Comparison of ENCODE assay signal across 8 cellular contexts in genomic region chr6:43013843-43014433, GRCh38. TPM values are rescaled to one million over a fixed set of nuclear protein-coding genes. Genes with fewer than 3 reads are reported as not detected.
DNase-seq lines count a peak whose midpoint lies in the region; ATAC-seq and TF ChIP-seq lines count a peak whose summit lies in the region.

Gene KLHDC3, plus strand, starts transcription at chr6:43014249. Its CDS starts 2,944 bp downstream, at chr6:43017193.
Gene MEA1, minus strand, starts transcription at chr6:43013946. Its CDS starts 133 bp downstream, at chr6:43013813.

- peak; percentile 91 for ATAC-seq in RWPE2 (ENCODE audit: low read depth)
- peak; percentile 98 for ATAC-seq in naive thymus-derived CD4-positive, alpha-beta T cell
- ATAC-seq in stimulated activated naive B cell treated with anti-CD40 and anti-IgM and Interleukin-4, amounts not matched to agents 10 μg/mL and 1 μg/mL and 100 μg/mL, for 72 hours (replicated peaks): peak; percentile 92 to 96

- H3K27ac Mint-ChIP-seq in activated T-helper 2 cell treated with anti-CD3 and anti-CD28 coated beads, Interferon-gamma antibody, Interleukin-2, Interleukin-4, amounts not matched to agents 10 μg/mL and 5 μg/mL and 100 μg/mL, durations not matched to agents 14 hours and 24 hours and 36 hours: peak within 1 kb of the TSS; percentile 74
- peak within 1 kb of the TSS; percentile 82 to 97 (median 92) for H3K27ac Mint-ChIP-seq in naive thymus-derived CD4-positive, alpha-beta T cell
- peak within 1 kb of the TSS; percentile 98 for H3K27ac Mint-ChIP-seq in stimulated activated naive B cell treated with anti-CD40 and anti-IgM and Interleukin-4, amounts not matched to agents 10 μg/mL and 1 μg/mL and 100 μg/mL, for 72 hours

- H3K4me3 ChIP-seq in RWPE2 (ENCODE audit: severe bottlenecking) (peak within 1 kb of the TSS; percentile 44), fibroblast of lung (replicated peaks in 1 of 4; ENCODE audit: control extremely low read depth in 1 of 4, insufficient read depth in 1 of 4, low read depth in 3 of 4, low read length in 4 of 4) (peak within 1 kb of the TSS; percentile 76 to 99 (median 90))
- peak within 1 kb of the TSS; percentile 73 for H3K4me3 ChIP-seq in naive thymus-derived CD4-positive, alpha-beta T cell (ENCODE audit: low read length)

- POLR2A ChIA-PET in naive thymus-derived CD4-positive, alpha-beta T cell (lab: Charles Lee): interaction anchor here (0.6 to 4.6 kb wide), 19 partner anchors 9 to 964 kb away, joined by 3 to 70 read pairs (median 5); partner anchors contain the start of genes CNPY3, CUL7, DNPH1 and KLC4

- H3K4me2 ChIP-seq in fibroblast of lung (ENCODE audit: extremely low read depth, insufficient read depth, low read length): peak within 1 kb of the TSS; percentile 98

- intact Hi-C loops in activated T-helper 2 cell treated with anti-CD3 and anti-CD28 coated beads, Interferon-gamma antibody, Interleukin-2, Interleukin-4, amounts not matched to agents 10 μg/mL and 5 μg/mL and 100 μg/mL, durations not matched to agents 14 hours and 24 hours and 36 hours (cut with micrococcal nuclease): loop anchor here (1.0 to 2.0 kb wide), 6 partner anchors 35 to 268 kb away; partner anchors contain the start of genes CNPY3, KLC4, MRPL2 and PEX6
- intact Hi-C loops in naive thymus-derived CD4-positive, alpha-beta T cell (cut with micrococcal nuclease): loop anchor here (1.0 to 5.0 kb wide), 22 partner anchors 8 to 1942 kb away; partner anchors contain the start of genes CNPY3 (in 2 of the 2), CUL7 (in 2 of the 2), KLC4 (in 2 of the 2) and MRPL2 (in 2 of the 2)

- peaks cover 5% of the 10 kb centered on the region for H3K4me1 ChIP-seq in RWPE2 (ENCODE audit: insufficient read depth, poor library complexity, severe bottlenecking)
- H3K4me1 ChIP-seq in fibroblast of lung (ENCODE audit: control insufficient read depth, extremely low read depth, insufficient read depth, low read length): peaks cover 20% of the 10 kb centered on the region
- H3K4me1 ChIP-seq in naive thymus-derived CD4-positive, alpha-beta T cell (ENCODE audit: control insufficient read depth in 2 of 2, insufficient read depth in 2 of 2, low read length in 2 of 2): peaks cover 20 to 31% of the 10 kb centered on the region in 2 donors

- TF ChIP-seq CTCF in RWPE2 (IDR thresholded peaks at IDR 0.05; ENCODE audit: poor library complexity, severe bottlenecking): no peak
- no peak for TF ChIP-seq CTCF in fibroblast of lung (conservative IDR thresholded peaks at IDR 0.05 in 1 of 2, IDR thresholded peaks at IDR 0.05 in 1 of 2; ENCODE audit: low read depth in 1 of 2, low read length in 2 of 2)

- peaks cover 35% of the 10 kb centered on the region for H3K4me1 Mint-ChIP-seq in activated T-helper 2 cell treated with anti-CD3 and anti-CD28 coated beads, Interferon-gamma antibody, Interleukin-2, Interleukin-4, amounts not matched to agents 10 μg/mL and 5 μg/mL and 100 μg/mL, durations not matched to agents 14 hours and 24 hours and 36 hours (ENCODE audit: low read depth)
- H3K4me1 Mint-ChIP-seq in naive thymus-derived CD4-positive, alpha-beta T cell: peaks cover 45 to 78% (median 58%) of the 10 kb centered on the region in 7 donors
- H3K4me1 Mint-ChIP-seq in stimulated activated naive B cell treated with anti-CD40 and anti-IgM and Interleukin-4, amounts not matched to agents 10 μg/mL and 1 μg/mL and 100 μg/mL, for 72 hours: peaks cover 39 to 72% of the 10 kb centered on the region in 2 donors

- peaks cover 47% of the 10 kb centered on the region for H3K79me2 ChIP-seq in fibroblast of lung (ENCODE audit: control insufficient read depth, insufficient read depth, low read length)

- no peaks in the 10 kb centered on the region for H3K9me3 Mint-ChIP-seq in activated T-helper 2 cell treated with anti-CD3 and anti-CD28 coated beads, Interferon-gamma antibody, Interleukin-2, Interleukin-4, amounts not matched to agents 10 μg/mL and 5 μg/mL and 100 μg/mL, durations not matched to agents 14 hours and 24 hours and 36 hours
- peaks cover 0 to 1% (median 0%) of the 10 kb centered on the region in 11 donors for H3K9me3 Mint-ChIP-seq in naive thymus-derived CD4-positive, alpha-beta T cell
- no peaks in the 10 kb centered on the region for H3K9me3 Mint-ChIP-seq in stimulated activated naive B cell treated with anti-CD40 and anti-IgM and Interleukin-4, amounts not matched to agents 10 μg/mL and 1 μg/mL and 100 μg/mL, for 72 hours

- H3K27me3 ChIP-seq in RWPE2 (ENCODE audit: insufficient read depth, poor library complexity, severe bottlenecking) (no peaks in the 10 kb centered on the region), fibroblast of lung (ENCODE audit: control insufficient read depth, insufficient read depth, low read length) (no peaks in the 10 kb centered on the region)
- H3K27me3 ChIP-seq in naive thymus-derived CD4-positive, alpha-beta T cell (ENCODE audit: control insufficient read depth in 2 of 2, insufficient read depth in 2 of 2, low read length in 2 of 2): no peaks in the 10 kb centered on the region

- H3K36me3 Mint-ChIP-seq in activated T-helper 2 cell treated with anti-CD3 and anti-CD28 coated beads, Interferon-gamma antibody, Interleukin-2, Interleukin-4, amounts not matched to agents 10 μg/mL and 5 μg/mL and 100 μg/mL, durations not matched to agents 14 hours and 24 hours and 36 hours (ENCODE audit: low read depth): peaks cover 67% of the 10 kb centered on the region
- peaks cover 0 to 28% (median 5%) of the 10 kb centered on the region in 5 donors for H3K36me3 Mint-ChIP-seq in naive thymus-derived CD4-positive, alpha-beta T cell
- H3K36me3 Mint-ChIP-seq in stimulated activated naive B cell treated with anti-CD40 and anti-IgM and Interleukin-4, amounts not matched to agents 10 μg/mL and 1 μg/mL and 100 μg/mL, for 72 hours: peaks cover 24 to 59% of the 10 kb centered on the region in 2 donors

- H3K4me3 Mint-ChIP-seq in activated T-helper 2 cell treated with anti-CD3 and anti-CD28 coated beads, Interferon-gamma antibody, Interleukin-2, Interleukin-4, amounts not matched to agents 10 μg/mL and 5 μg/mL and 100 μg/mL, durations not matched to agents 14 hours and 24 hours and 36 hours (ENCODE audit: low read depth): peak within 1 kb of the TSS; percentile 96
- peak within 1 kb of the TSS; percentile 85 to 99 (median 92) for H3K4me3 Mint-ChIP-seq in naive thymus-derived CD4-positive, alpha-beta T cell
- peak within 1 kb of the TSS; percentile 96 to 99 for H3K4me3 Mint-ChIP-seq in stimulated activated naive B cell treated with anti-CD40 and anti-IgM and Interleukin-4, amounts not matched to agents 10 μg/mL and 1 μg/mL and 100 μg/mL, for 72 hours

- CTCF ChIA-PET in naive thymus-derived CD4-positive, alpha-beta T cell (lab: Charles Lee): interaction anchor here (0.9 to 1.5 kb wide), 3 partner anchors 9 to 40 kb away, joined by 3 to 7 read pairs (median 5); no protein-coding TSS in a partner anchor

- no peaks in the 10 kb centered on the region for H3K27me3 Mint-ChIP-seq in activated T-helper 2 cell treated with anti-CD3 and anti-CD28 coated beads, Interferon-gamma antibody, Interleukin-2, Interleukin-4, amounts not matched to agents 10 μg/mL and 5 μg/mL and 100 μg/mL, durations not matched to agents 14 hours and 24 hours and 36 hours (ENCODE audit: low read depth)
- peaks cover 0 to 3% (median 0%) of the 10 kb centered on the region in 5 donors for H3K27me3 Mint-ChIP-seq in naive thymus-derived CD4-positive, alpha-beta T cell
- no peaks in the 10 kb centered on the region for H3K27me3 Mint-ChIP-seq in stimulated activated naive B cell treated with anti-CD40 and anti-IgM and Interleukin-4, amounts not matched to agents 10 μg/mL and 1 μg/mL and 100 μg/mL, for 72 hours

- peak within 1 kb of the TSS; percentile 57 for H2AFZ ChIP-seq in fibroblast of lung (ENCODE audit: low read length)

- H3K9me3 ChIP-seq in RWPE2 (ENCODE audit: severe bottlenecking): no peaks in the 10 kb centered on the region
- no peaks in the 10 kb centered on the region for H3K9me3 ChIP-seq in fibroblast of lung (ENCODE audit: control insufficient read depth, insufficient read depth, low read depth, low read length)
- no peaks in the 10 kb centered on the region for H3K9me3 ChIP-seq in naive thymus-derived CD4-positive, alpha-beta T cell (ENCODE audit: control insufficient read depth in 2 of 3, low read length in 3 of 3)

- H3K9ac ChIP-seq in fibroblast of lung (ENCODE audit: insufficient read depth, low read length): peak within 1 kb of the TSS; percentile 78

- DNase-seq in EH (ENCODE audit: low read depth): peak; percentile 100
- peak; percentile 100 for DNase-seq in H4 (ENCODE audit: low spot score)
- peak; percentile 99 for DNase-seq in LoVo (ENCODE audit: low spot score)
- peak; percentile 98 for DNase-seq in RWPE2 (ENCODE audit: low spot score)
- DNase-seq in activated T-helper 2 cell treated with anti-CD3 and anti-CD28 coated beads, Interferon-gamma antibody, Interleukin-2, Interleukin-4, amounts not matched to agents 10 μg/mL and 5 μg/mL and 100 μg/mL, durations not matched to agents 14 hours and 24 hours and 36 hours (ENCODE audit: low spot score): peak; percentile 99
- DNase-seq in fibroblast of lung (ENCODE audit: low read depth in 2 of 2): peak; percentile 99 to 100
- DNase-seq in naive thymus-derived CD4-positive, alpha-beta T cell: peak; percentile 83 to 100 (median 99)
- peak; percentile 99 for DNase-seq in stimulated activated naive B cell treated with anti-CD40 and anti-IgM and Interleukin-4, amounts not matched to agents 10 μg/mL and 1 μg/mL and 100 μg/mL, for 72 hours

- H3K36me3 ChIP-seq in RWPE2 (ENCODE audit: low read depth): peaks cover 33% of the 10 kb centered on the region
- peaks cover 33% of the 10 kb centered on the region for H3K36me3 ChIP-seq in fibroblast of lung (ENCODE audit: control insufficient read depth, insufficient read depth, low read length)
- H3K36me3 ChIP-seq in naive thymus-derived CD4-positive, alpha-beta T cell (ENCODE audit: control insufficient read depth in 2 of 3, insufficient read depth in 3 of 3, low read length in 3 of 3): peaks cover 3 to 61% (median 5%) of the 10 kb centered on the region in 3 experiments

- H3K27ac ChIP-seq in RWPE2 (ENCODE audit: poor library complexity, severe bottlenecking) (peak within 1 kb of the TSS; percentile 48), fibroblast of lung (ENCODE audit: insufficient read depth, low read length) (peak within 1 kb of the TSS; percentile 77)
- peak within 1 kb of the TSS; percentile 84 for H3K27ac ChIP-seq in naive thymus-derived CD4-positive, alpha-beta T cell (ENCODE audit: low read depth, low read length)

- H4K20me1 ChIP-seq in fibroblast of lung (ENCODE audit: control insufficient read depth, extremely low read depth, insufficient read depth, low read length): no peaks in the 10 kb centered on the region

RNA-seq across cellular contexts. Expression of gene KLHDC3, which starts in this region (rescaled TPM):
- 77.4 and 95.0 TPM in 2 replicates for total RNA-seq in H4 (2014; rRNA removed; shearing (Covaris generic))
- 71.2 and 74.6 TPM in 2 replicates for total RNA-seq in activated T-helper 2 cell treated with anti-CD3 and anti-CD28 coated beads, Interferon-gamma antibody, Interleukin-2, Interleukin-4, amounts not matched to agents 10 μg/mL and 5 μg/mL and 100 μg/mL, durations not matched to agents 14 hours and 24 hours and 36 hours
- total RNA-seq in fibroblast of lung: 54.5 and 72.2 TPM in 2 replicates
- polyA plus RNA-seq in fibroblast of lung: 44.3 and 54.0 TPM in 2 replicates
- 54.7 and 66.3 TPM in 2 replicates for polyA plus RNA-seq in fibroblast of lung (2012)
- 99.7 and 141 TPM in 2 replicates for polyA minus RNA-seq in fibroblast of lung (ENCODE audit: low replicate concordance)
- total RNA-seq in naive thymus-derived CD4-positive, alpha-beta T cell: 10 to 100 TPM; 39.9 to 76.9 (median 67.4) TPM
- polyA plus RNA-seq in naive thymus-derived CD4-positive, alpha-beta T cell: 100 to 1,000 TPM; 128 to 145 TPM

RNA-seq across cellular contexts. Expression of gene MEA1, which starts in this region (rescaled TPM):
- total RNA-seq in H4 (2014; rRNA removed; shearing (Covaris generic)): 154 and 171 TPM in 2 replicates
- total RNA-seq in activated T-helper 2 cell treated with anti-CD3 and anti-CD28 coated beads, Interferon-gamma antibody, Interleukin-2, Interleukin-4, amounts not matched to agents 10 μg/mL and 5 μg/mL and 100 μg/mL, durations not matched to agents 14 hours and 24 hours and 36 hours: 90.9 and 91.2 TPM in 2 replicates
- total RNA-seq in fibroblast of lung: 52.1 and 60.9 TPM in 2 replicates
- polyA plus RNA-seq in fibroblast of lung: 81.0 and 111 TPM in 2 replicates
- 119 and 155 TPM in 2 replicates for polyA plus RNA-seq in fibroblast of lung (2012)
- polyA minus RNA-seq in fibroblast of lung (ENCODE audit: low replicate concordance): 53.3 and 64.5 TPM in 2 replicates
- total RNA-seq in naive thymus-derived CD4-positive, alpha-beta T cell: 10 to 100 TPM; 20.3 to 58.0 (median 32.7) TPM
- polyA plus RNA-seq in naive thymus-derived CD4-positive, alpha-beta T cell: 10 to 100 TPM; 58.2 to 72.3 TPM

Comparison
In these comparisons a context has a peak if more than half of its experiments do, and no peak if none do; other contexts are left out.
1. Peak in every context shown above with its lines: DNase-seq, ATAC-seq, H3K4me3 ChIP-seq and H3K27ac ChIP-seq.